ENCODE assay signal across 2 cellular contexts in genomic region chr7:129882531-129882930, GRCh38.
TF ChIP-seq lines count a peak whose summit lies in the region.

No MANE protein-coding gene starts in this region.

TF ChIP-seq in IMR-90, 13 proteins besides CTCF, POLR2A, EP300 and RAD21:
- TF ChIP-seq FOS (IDR thresholded peaks at IDR 0.05; ENCODE audit: low read depth, low read length) (no peak), MAZ (IDR thresholded peaks at IDR 0.05; ENCODE audit: borderline replicate concordance, low read depth, low read length) (no peak), NFE2L2 (IDR thresholded peaks at IDR 0.05; ENCODE audit: low read depth, low read length) (no peak), SMC3 (IDR thresholded peaks at IDR 0.05; ENCODE audit: low read depth, low read length) (no peak), CEBPB (IDR thresholded peaks at IDR 0.05; ENCODE audit: low read depth, low read length) (no peak), BHLHE40 (IDR thresholded peaks at IDR 0.05; ENCODE audit: low read depth, low read length) (no peak), CHD1 (IDR thresholded peaks at IDR 0.05; ENCODE audit: low read depth, low read length) (no peak), USF2 (IDR thresholded peaks at IDR 0.05; ENCODE audit: low read depth, low read length) (no peak), RFX5 (IDR thresholded peaks at IDR 0.05; ENCODE audit: low read depth, low read length) (no peak), MAFK (IDR thresholded peaks at IDR 0.05; ENCODE audit: low read depth, low read length) (no peak)
TF ChIP-seq in IMR-90: peak in this region for 0.

TF ChIP-seq in K562, 482 proteins besides CTCF, POLR2A, EP300 and RAD21:
- TF ChIP-seq FOXP4 (CRISPR knock-in tag; IDR thresholded peaks at IDR 0.05; ENCODE audit: borderline replicate concordance) (no peak), MYBL2 (IDR thresholded peaks at IDR 0.05; ENCODE audit: low read depth) (0 out of 2 replicates have a peak, but pooled peaks have one; percentile 7), MYBL2 (CRISPR knock-in tag; IDR thresholded peaks at IDR 0.05; ENCODE audit: borderline replicate concordance) (no peak), NKRF (IDR thresholded peaks at IDR 0.05; ENCODE audit: borderline replicate concordance) (no peak)
TF ChIP-seq in K562: peak in this region for 1.
